Comparison of ENCODE assay signal across 19 cellular contexts in the genomic region with DNA sequence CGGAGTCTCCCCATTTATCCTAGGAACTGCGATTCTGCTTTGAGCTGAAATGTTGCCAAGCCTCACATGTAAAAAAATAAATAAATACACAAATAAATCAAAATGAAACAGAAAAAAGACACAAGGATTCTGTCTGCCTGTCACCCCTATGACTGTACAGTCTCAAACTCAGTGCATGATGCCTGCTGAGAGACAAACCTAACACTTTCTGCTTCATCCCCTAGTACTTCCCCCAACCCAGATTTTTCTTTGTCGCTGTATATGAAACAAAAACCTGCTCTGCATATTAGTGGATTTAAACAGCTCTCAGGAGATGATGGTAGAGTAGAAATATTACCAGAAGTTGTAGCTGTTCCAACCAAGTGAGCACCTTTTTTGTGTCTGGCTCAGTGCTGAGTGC.
DNase-seq lines count a peak whose midpoint lies in the region; ATAC-seq and TF ChIP-seq lines count a peak whose summit lies in the region.
"Had no signal": no experiment of that assay in that cellular context is flagged by ENCODE, and none has a peak within 500 bp of the region (broad histone marks: within the 10 kb centered on the region; RNA-seq: fewer than 3 reads in every experiment).

No MANE protein-coding gene starts in this region.

- no peaks in the 10 kb centered on the region for H3K36me3 ChIP-seq in CD4-positive, CD25-positive, alpha-beta regulatory T cell (ENCODE audit: control insufficient read depth, insufficient read depth, low read length)
- H3K36me3 ChIP-seq in PC-3 (ENCODE audit: low read depth, low read length), result no peaks in the 10 kb centered on the region
- H3K36me3 ChIP-seq: HAP-1 had no signal

- H3K79me2 ChIP-seq in PC-3 (ENCODE audit: low read length), result no peaks in the 10 kb centered on the region

- CTCF ChIA-PET in activated CD4-positive, alpha-beta T cell treated with anti-CD3 and anti-CD28 coated beads for 36 hours (lab: Charles Lee), result interaction anchor here (0.6 to 0.9 kb wide), 3 partner anchors 8 to 222 kb away, joined by 3 read pairs; no protein-coding TSS in a partner anchor
- CTCF ChIA-PET in PC-3 (lab: Charles Lee), result interaction anchor here (1.4 kb wide), 1 partner anchor 277 kb away, joined by 6 read pairs; no protein-coding TSS in a partner anchor

- H3K4me3 ChIP-seq in CD4-positive, CD25-positive, alpha-beta regulatory T cell (ENCODE audit: low read depth, low read length), result no peak overlapping the region
- H3K4me3 ChIP-seq in PC-3 (ENCODE audit: low read length), result peak overlapping the region; percentile 5; the same call in 1 of the 2 replicates
- H3K4me3 ChIP-seq: HAP-1, K562 had no signal

- no peaks in the 10 kb centered on the region for H3K9me3 ChIP-seq in CD4-positive, CD25-positive, alpha-beta regulatory T cell (ENCODE audit: control insufficient read depth in 2 of 2, low read length in 2 of 2)
- H3K9me3 ChIP-seq in PC-3 (ENCODE audit: low read length), result no peaks in the 10 kb centered on the region
- H3K9me3 ChIP-seq: HAP-1 had no signal

- no peaks in the 10 kb centered on the region for H3K4me1 ChIP-seq in CD4-positive, CD25-positive, alpha-beta regulatory T cell (ENCODE audit: control insufficient read depth, insufficient read depth, low read length, poor library complexity, severe bottlenecking)
- peaks cover 29% of the 10 kb centered on the region for H3K4me1 ChIP-seq in PC-3 (ENCODE audit: insufficient read depth, low read length)
- H3K4me1 ChIP-seq: HAP-1 had no signal

- no peaks in the 10 kb centered on the region for H3K27me3 Mint-ChIP-seq in activated CD4-positive, alpha-beta T cell treated with anti-CD3 and anti-CD28 coated beads for 36 hours
- H3K27me3 Mint-ChIP-seq in CD4-positive, CD25-positive, alpha-beta regulatory T cell, result peaks cover 11% of the 10 kb centered on the region
- H3K27me3 Mint-ChIP-seq: CD4-positive, alpha-beta memory T cell had no signal

- no peaks in the 10 kb centered on the region for H3K36me3 Mint-ChIP-seq in activated CD4-positive, alpha-beta T cell treated with anti-CD3 and anti-CD28 coated beads for 36 hours (ENCODE audit: low read depth)
- peaks cover 4% of the 10 kb centered on the region for H3K36me3 Mint-ChIP-seq in CD4-positive, CD25-positive, alpha-beta regulatory T cell

- H3K27ac Mint-ChIP-seq in activated CD4-positive, alpha-beta T cell treated with anti-CD3 and anti-CD28 coated beads for 36 hours, result no peak overlapping the region
- H3K27ac Mint-ChIP-seq in CD4-positive, CD25-positive, alpha-beta regulatory T cell, result peak overlapping the region in 2 of 3 donors; percentile 26 to 80
- H3K27ac Mint-ChIP-seq: B cell had no signal

- peak; percentile 84 for ATAC-seq in activated CD4-positive, alpha-beta T cell treated with anti-CD3 and anti-CD28 coated beads for 36 hours
- no peak for ATAC-seq in CD4-positive, CD25-positive, alpha-beta regulatory T cell (ENCODE audit: low read depth in 2 of 2)
- ATAC-seq in GM18867 (IDR thresholded peaks at IDR 0.05; ENCODE audit: unreplicated experiment) (peak; percentile 68), PC-3 (peak; percentile 25), GM18519 (IDR thresholded peaks at IDR 0.05; ENCODE audit: low FRiP score, unreplicated experiment) (no peak)
- ATAC-seq: K562 had no signal

- POLR2A ChIA-PET in activated CD4-positive, alpha-beta T cell treated with anti-CD3 and anti-CD28 coated beads for 36 hours (lab: Charles Lee), result no interaction called here
- POLR2A ChIA-PET in PC-3 (lab: Charles Lee; ENCODE audit: unreplicated experiment), result interaction anchor here (0.7 kb wide), 1 partner anchor 226 kb away, joined by 6 read pairs; no protein-coding TSS in a partner anchor

- peaks cover 7% of the 10 kb centered on the region for H3K4me1 Mint-ChIP-seq in activated CD4-positive, alpha-beta T cell treated with anti-CD3 and anti-CD28 coated beads for 36 hours
- H3K4me1 Mint-ChIP-seq in CD4-positive, CD25-positive, alpha-beta regulatory T cell, result peaks cover 0 to 6% (median 3%) of the 10 kb centered on the region in 4 donors
- H3K4me1 Mint-ChIP-seq: B cell had no signal

- no peaks in the 10 kb centered on the region for H3K27me3 ChIP-seq in CD4-positive, CD25-positive, alpha-beta regulatory T cell (ENCODE audit: control insufficient read depth, insufficient read depth, low read length)
- H3K27me3 ChIP-seq in PC-3 (ENCODE audit: low read length), result no peaks in the 10 kb centered on the region

- H3K4me2 ChIP-seq in PC-3 (ENCODE audit: low read length), result peak overlapping the region; percentile 65

- peak overlapping the region; percentile 44 for H2AFZ ChIP-seq in PC-3 (ENCODE audit: low read length)

- no TSS peak for BruUV-seq in PC-3 (replicated peaks; lab: Mats Ljungman, UMichigan)

- peaks cover 7% of the 10 kb centered on the region for H3K9me3 Mint-ChIP-seq in activated CD4-positive, alpha-beta T cell treated with anti-CD3 and anti-CD28 coated beads for 36 hours (ENCODE audit: low read depth)
- H3K9me3 Mint-ChIP-seq in CD4-positive, CD25-positive, alpha-beta regulatory T cell, result peaks cover 0 to 3% (median 0%) of the 10 kb centered on the region in 7 donors

- H3K27ac ChIP-seq in CD4-positive, CD25-positive, alpha-beta regulatory T cell (ENCODE audit: insufficient read depth, low read length, poor library complexity, severe bottlenecking), result no peak overlapping the region
- peak overlapping the region; percentile 55 for H3K27ac ChIP-seq in PC-3 (ENCODE audit: low read length)
- H3K27ac ChIP-seq: HL-60 had no signal

- TF ChIP-seq CTCF in PC-3 (conservative IDR thresholded peaks at IDR 0.05; ENCODE audit: low read depth, low read length), result no peak

- H3F3A ChIP-seq in PC-3 (ENCODE audit: low read length, unreplicated experiment), result no peaks in the 10 kb centered on the region

- H4K20me1 ChIP-seq in PC-3 (ENCODE audit: low read length), result no peaks in the 10 kb centered on the region

- no peak overlapping the region for H3K4me3 Mint-ChIP-seq in activated CD4-positive, alpha-beta T cell treated with anti-CD3 and anti-CD28 coated beads for 36 hours
- H3K4me3 Mint-ChIP-seq in CD4-positive, CD25-positive, alpha-beta regulatory T cell, result no peak overlapping the region
- H3K4me3 Mint-ChIP-seq: B cell; CD4-positive, alpha-beta memory T cell had no signal

- DNase-seq in activated CD4-positive, alpha-beta T cell treated with anti-CD3 and anti-CD28 coated beads for 36 hours, result no peak
- no peak for DNase-seq in activated CD4-positive, alpha-beta T cell treated with anti-CD3 and anti-CD28 coated beads for 1 hour
- no peak for DNase-seq in CD4-positive, CD25-positive, alpha-beta regulatory T cell
- DNase-seq in PC-3 (peak; percentile 6), cerebellar cortex (ENCODE audit: low spot score) (no peak), A172 (ENCODE audit: low spot score) (no peak)
- DNase-seq: 8988T; ACHN; C1 segment of cervical spinal cord; CD4-positive, alpha-beta memory T cell; DMS153; DMS79 treated with DMSO at 0.1 percent for 48 hours; EL had no signal

- intact Hi-C loops in activated CD4-positive, alpha-beta T cell treated with anti-CD3 and anti-CD28 coated beads for 36 hours (cut with DNase I, micrococcal nuclease), result no loop called here
- intact Hi-C loops in PC-3 (cut with micrococcal nuclease), result no loop called here

- no peaks in the 10 kb centered on the region for H3K9me2 ChIP-seq in PC-3 (replicated peaks; ENCODE audit: low read length)

- no peak overlapping the region for H3K9ac ChIP-seq in PC-3 (ENCODE audit: low read length)

Comparison
In these comparisons a context has a peak if more than half of its experiments do, and no peak if none do; other contexts are left out.
1. ATAC-seq: peak in activated CD4-positive, alpha-beta T cell treated with anti-CD3 and anti-CD28 coated beads for 36 hours (single experiment), GM18867 (single experiment) and PC-3 (single experiment); none in CD4-positive, CD25-positive, alpha-beta regulatory T cell (0 of 2) and GM18519 (single experiment).